In genomic region chr16:4409081-4409932, GRCh38 we compare ENCODE assay signal across 1 cellular context.
TF ChIP-seq lines count a peak whose summit lies in the region.

No MANE protein-coding gene starts in this region.

TF ChIP-seq in H1, 55 proteins besides CTCF, POLR2A, EP300 and RAD21:
- TF ChIP-seq PHF8 (conservative IDR thresholded peaks at IDR 0.05; ENCODE audit: low read depth, low read length) (no peak), TEAD4 (IDR thresholded peaks at IDR 0.05; ENCODE audit: low read depth, low read length) (peak; percentile 47; the same call in 1 of the 2 replicates), ATF3 (IDR thresholded peaks at IDR 0.05; ENCODE audit: insufficient read depth, low read depth, low read length) (no peak), SP4 (IDR thresholded peaks at IDR 0.05; ENCODE audit: low read length) (no peak)
